8 cellular contexts compared by ENCODE assay signal in genomic region chr2:20049631-20050030, GRCh38. TPM values are rescaled to one million over a fixed set of nuclear protein-coding genes. Genes with fewer than 3 reads are reported as not detected.
DNase-seq lines count a peak whose midpoint lies in the region; ATAC-seq and TF ChIP-seq lines count a peak whose summit lies in the region.

No MANE protein-coding gene starts in this region.

- no peak for TF ChIP-seq POLR2A in breast epithelium (IDR thresholded peaks at IDR 0.05)

- H2AFZ ChIP-seq in KMS-11 (ENCODE audit: low read depth) = no peak overlapping the region

- DNase-seq in AG09309 (ENCODE audit: low read depth) = no peak
- no peak for DNase-seq in breast epithelium (ENCODE audit: low spot score in 2 of 2)
- DNase-seq in cerebellar nuclear complex (lab: John Stamatoyannopoulos, UW) = no peak
- DNase-seq in glutamatergic neuron = no peak
- DNase-seq in mesenteric fat pad (ENCODE audit: low spot score) = no peak

- H3K27ac Mint-ChIP-seq in glutamatergic neuron (ENCODE audit: unreplicated experiment) = no peak overlapping the region

- H3K27ac ChIP-seq in KMS-11 (no peak overlapping the region), breast epithelium (peak overlapping the region; percentile 99 to 100), mesodermal cell (ENCODE audit: low read depth, low read length, severe bottlenecking) (peak overlapping the region; percentile 100)

- intact Hi-C loops in breast epithelium (cut with DNase I; ENCODE audit: low total_unique reads) = no loop called here

- H3K36me3 ChIP-seq in KMS-11 (ENCODE audit: insufficient read depth) (no peaks in the 10 kb centered on the region), breast epithelium (no peaks in the 10 kb centered on the region), mesodermal cell (ENCODE audit: control insufficient read depth, insufficient read depth, low read length) (no peaks in the 10 kb centered on the region)

- H3K9ac ChIP-seq in KMS-11 = no peak overlapping the region

- peak overlapping the region; percentile 99 for H3K4me3 ChIP-seq in AG09309 (ENCODE audit: control insufficient read depth, low read depth, low read length)
- no peak overlapping the region for H3K4me3 ChIP-seq in KMS-11 (IDR thresholded peaks at IDR 0.05; ENCODE audit: insufficient read depth, low read depth, low read length)
- H3K4me3 ChIP-seq in breast epithelium = peak overlapping the region; percentile 66 to 95 (median 75)
- H3K4me3 ChIP-seq in mesodermal cell (ENCODE audit: extremely low read depth, insufficient read depth, low read length, poor library complexity, severe bottlenecking) = peak overlapping the region; percentile 95

- H3K27me3 Mint-ChIP-seq in glutamatergic neuron (ENCODE audit: unreplicated experiment) = peaks cover 10% of the 10 kb centered on the region

- WGBS in mesodermal cell (ENCODE audit: insufficient coverage in 2 of 2), 2 experiments = 5 to 20% methylated on average over 2 to 3 of the region's 3 CpGs

- peaks cover 29% of the 10 kb centered on the region for H3K4me1 ChIP-seq in KMS-11 (ENCODE audit: low read depth, poor library complexity, severe bottlenecking)
- peaks cover 0 to 5% of the 10 kb centered on the region in 2 donors for H3K4me1 ChIP-seq in breast epithelium
- peaks cover 7% of the 10 kb centered on the region for H3K4me1 ChIP-seq in mesodermal cell (ENCODE audit: control insufficient read depth, insufficient read depth, low read length, poor library complexity, severe bottlenecking)

- H4K20me1 ChIP-seq in KMS-11 (ENCODE audit: insufficient read depth) = no peaks in the 10 kb centered on the region

- H3K9me3 Mint-ChIP-seq in glutamatergic neuron (ENCODE audit: unreplicated experiment) = peaks cover 9% of the 10 kb centered on the region

- H3K27me3 ChIP-seq in KMS-11 (ENCODE audit: insufficient read depth, low read depth) (no peaks in the 10 kb centered on the region), breast epithelium (no peaks in the 10 kb centered on the region)

- H3K4me3 Mint-ChIP-seq in glutamatergic neuron (ENCODE audit: unreplicated experiment) = no peak overlapping the region

- peak overlapping the region; percentile 83; the same call in 1 of the 2 replicates for H3K4me2 ChIP-seq in KMS-11

- H3K9me3 ChIP-seq in breast epithelium (no peaks in the 10 kb centered on the region), mesodermal cell (ENCODE audit: control insufficient read depth, low read length) (no peaks in the 10 kb centered on the region)

- ATAC-seq in GM19455 (IDR thresholded peaks at IDR 0.05; ENCODE audit: unreplicated experiment) = no peak

- no peaks in the 10 kb centered on the region for H3K36me3 Mint-ChIP-seq in glutamatergic neuron (ENCODE audit: unreplicated experiment)

- H3K79me2 ChIP-seq in KMS-11 (ENCODE audit: insufficient read depth, low read depth) = peaks cover 54% of the 10 kb centered on the region; the same call in 1 of the 2 replicates

- no peak for TF ChIP-seq CTCF in AG09309 (IDR thresholded peaks at IDR 0.05; ENCODE audit: control insufficient read depth, insufficient read depth, low read depth, low read length, missing control alignments)
- TF ChIP-seq CTCF in KMS-11 (conservative IDR thresholded peaks at IDR 0.05; ENCODE audit: low read depth, low read length) = no peak
- no peak for TF ChIP-seq CTCF in breast epithelium (IDR thresholded peaks at IDR 0.05)
- no peak for TF ChIP-seq CTCF in glutamatergic neuron (IDR thresholded peaks at IDR 0.05; ENCODE audit: partially characterized antibody, unreplicated experiment)

- peaks cover 18% of the 10 kb centered on the region for H3K4me1 Mint-ChIP-seq in glutamatergic neuron (ENCODE audit: low read depth, unreplicated experiment)

RNA-seq across cellular contexts. Expression of gene LAPTM4A, which starts 1.8 kb away (rescaled TPM):
- total RNA-seq in breast epithelium (100 to 1,000 TPM; 199 to 349 (median 264) TPM), glutamatergic neuron (ENCODE audit: unreplicated experiment) (147 TPM), mesenteric fat pad (221 TPM)
- 287 TPM for polyA plus RNA-seq in mesodermal cell (2013, experiment 1 of 2)
- polyA plus RNA-seq in mesodermal cell (2013, experiment 2 of 2) = 279 TPM

RNA-seq across cellular contexts. Expression of gene MATN3, which starts 37.2 kb away (rescaled TPM):
- 1 to 10 TPM; 1.3 to 2.9 (median 2.6) TPM for total RNA-seq in breast epithelium
- polyA plus RNA-seq in mesodermal cell (2013, experiment 1 of 2) = 17.8 TPM
- 19.6 TPM for polyA plus RNA-seq in mesodermal cell (2013, experiment 2 of 2)
- 0.32 TPM for total RNA-seq in glutamatergic neuron (ENCODE audit: unreplicated experiment)
- 1.2 TPM for total RNA-seq in mesenteric fat pad

RNA-seq across cellular contexts. Expression of gene WDR35, which starts 59.7 kb away (rescaled TPM):
- total RNA-seq in breast epithelium (10 to 100 TPM; 12.5 to 18.7 (median 17.7) TPM), glutamatergic neuron (ENCODE audit: unreplicated experiment) (6.4 TPM), mesenteric fat pad (6.6 TPM)
- 7.9 TPM for polyA plus RNA-seq in mesodermal cell (2013, experiment 1 of 2)
- polyA plus RNA-seq in mesodermal cell (2013, experiment 2 of 2) = 6.9 TPM
